Comparison of ENCODE assay signal across 1 cellular context in the genomic region with DNA sequence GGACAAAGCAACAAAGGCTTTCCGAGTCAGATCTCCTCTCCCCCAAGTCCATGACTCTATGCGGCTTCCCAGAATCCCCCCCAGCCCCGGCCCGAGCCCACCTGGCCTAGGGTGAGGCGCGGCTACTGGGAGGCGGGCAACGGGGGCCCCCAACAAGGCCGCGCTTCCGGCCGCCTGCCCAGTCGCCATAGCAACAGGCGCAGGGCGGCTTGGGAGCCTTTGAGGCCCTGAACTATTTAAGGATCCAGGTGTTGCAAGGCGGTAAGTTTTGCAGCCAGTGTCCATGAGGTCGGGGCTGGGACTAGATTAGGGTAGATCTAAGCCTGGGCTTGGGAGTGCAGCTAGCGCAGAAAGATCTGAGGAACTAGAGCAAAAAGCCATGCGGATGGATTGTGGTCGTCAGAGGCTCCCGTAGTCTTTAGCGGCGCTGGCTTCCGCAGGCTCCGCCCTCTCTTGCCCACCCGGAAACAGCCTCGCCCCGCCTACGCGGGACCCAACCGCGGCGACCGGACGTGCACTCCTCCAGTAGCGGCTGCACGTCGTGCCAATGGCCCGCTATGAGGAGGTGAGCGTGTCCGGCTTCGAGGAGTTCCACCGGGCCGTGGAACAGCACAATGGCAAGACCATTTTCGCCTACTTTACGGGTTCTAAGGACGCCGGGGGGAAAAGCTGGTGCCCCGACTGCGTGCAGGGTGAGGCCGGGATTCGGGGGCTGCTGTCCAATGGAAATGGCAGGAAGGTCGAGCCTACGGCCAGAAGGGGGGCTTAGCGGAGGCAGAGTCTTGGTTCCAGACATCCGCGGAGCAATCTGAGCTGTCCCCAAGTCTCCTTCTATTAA.
TF ChIP-seq lines count a peak whose summit lies in the region.

Gene KIAA0753 (minus strand): TSS at position 176 of the 838 bp plus-strand sequence. CDS start 5,608 bp downstream, outside the sequence.
Gene TXNDC17 (plus strand): TSS at position 525 of the 838 bp plus-strand sequence. CDS start 23 bp downstream, at position 548.

TF ChIP-seq in HepG2, 621 proteins besides CTCF, POLR2A, EP300 and RAD21 (continued from another document and continues in another):
- TF ChIP-seq, protein P1, sequence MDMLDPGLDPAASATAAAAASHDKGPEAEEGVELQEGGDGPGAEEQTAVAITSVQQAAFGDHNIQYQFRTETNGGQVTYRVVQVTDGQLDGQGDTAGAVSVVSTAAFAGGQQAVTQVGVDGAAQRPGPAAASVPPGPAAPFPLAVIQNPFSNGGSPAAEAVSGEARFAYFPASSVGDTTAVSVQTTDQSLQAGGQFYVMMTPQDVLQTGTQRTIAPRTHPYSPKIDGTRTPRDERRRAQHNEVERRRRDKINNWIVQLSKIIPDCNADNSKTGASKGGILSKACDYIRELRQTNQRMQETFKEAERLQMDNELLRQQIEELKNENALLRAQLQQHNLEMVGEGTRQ (IDR thresholded peaks at IDR 0.05; ENCODE audit: low read depth, low read length): no peak
- TF ChIP-seq, protein P1 (CRISPR knock-in tag; IDR thresholded peaks at IDR 0.05; ENCODE audit: borderline replicate concordance): peak; percentile 52; the same call in 1 of the 2 replicates
- TF ChIP-seq TOPORS (CRISPR knock-in tag; IDR thresholded peaks at IDR 0.05): 0 out of 2 replicates have a peak, but pooled peaks have one; percentile 20
- TF ChIP-seq, protein P2, sequence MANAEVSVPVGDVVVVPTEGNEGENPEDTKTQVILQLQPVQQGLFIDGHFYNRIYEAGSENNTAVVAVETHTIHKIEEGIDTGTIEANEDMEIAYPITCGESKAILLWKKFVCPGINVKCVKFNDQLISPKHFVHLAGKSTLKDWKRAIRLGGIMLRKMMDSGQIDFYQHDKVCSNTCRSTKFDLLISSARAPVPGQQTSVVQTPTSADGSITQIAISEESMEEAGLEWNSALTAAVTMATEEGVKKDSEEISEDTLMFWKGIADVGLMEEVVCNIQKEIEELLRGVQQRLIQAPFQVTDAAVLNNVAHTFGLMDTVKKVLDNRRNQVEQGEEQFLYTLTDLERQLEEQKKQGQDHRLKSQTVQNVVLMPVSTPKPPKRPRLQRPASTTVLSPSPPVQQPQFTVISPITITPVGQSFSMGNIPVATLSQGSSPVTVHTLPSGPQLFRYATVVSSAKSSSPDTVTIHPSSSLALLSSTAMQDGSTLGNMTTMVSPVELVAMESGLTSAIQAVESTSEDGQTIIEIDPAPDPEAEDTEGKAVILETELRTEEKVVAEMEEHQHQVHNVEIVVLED (CRISPR knock-in tag; IDR thresholded peaks at IDR 0.05; ENCODE audit: borderline replicate concordance): peak; percentile 87
- TF ChIP-seq ZNF598 (CRISPR knock-in tag; IDR thresholded peaks at IDR 0.05; ENCODE audit: borderline replicate concordance): peak; percentile 97
- peak; percentile 83; the same call in 1 of the 2 replicates for TF ChIP-seq ARID2 (CRISPR knock-in tag; IDR thresholded peaks at IDR 0.05; ENCODE audit: borderline replicate concordance)
- 0 out of 2 replicates have a peak, but pooled peaks have one; percentile 44 for TF ChIP-seq RCOR2 (CRISPR knock-in tag; IDR thresholded peaks at IDR 0.05)
- TF ChIP-seq SNRNP70 (IDR thresholded peaks at IDR 0.05; ENCODE audit: low read depth, low read length): no peak
- TF ChIP-seq ZBTB8A (CRISPR knock-in tag; IDR thresholded peaks at IDR 0.05; ENCODE audit: borderline replicate concordance, low read depth): no peak
- 0 out of 2 replicates have a peak, but pooled peaks have one; percentile 44 for TF ChIP-seq ZSCAN29 (CRISPR knock-in tag; conservative IDR thresholded peaks at IDR 0.05)
- peak; percentile 98 for TF ChIP-seq ZNF44 (CRISPR knock-in tag; IDR thresholded peaks at IDR 0.05)
- peak; percentile 90 for TF ChIP-seq HDAC1 (CRISPR knock-in tag; IDR thresholded peaks at IDR 0.05)
- TF ChIP-seq JUND (CRISPR knock-in tag; IDR thresholded peaks at IDR 0.05): 0 out of 2 replicates have a peak, but pooled peaks have one; percentile 24
- TF ChIP-seq FOXA1 (IDR thresholded peaks at IDR 0.05): no peak
- no peak for TF ChIP-seq FOXA1 (CRISPR knock-in tag; IDR thresholded peaks at IDR 0.05)
- TF ChIP-seq ZNF747 (CRISPR knock-in tag; IDR thresholded peaks at IDR 0.05; ENCODE audit: borderline replicate concordance): no peak
- no peak for TF ChIP-seq FOXO4 (CRISPR knock-in tag; conservative IDR thresholded peaks at IDR 0.05)
- TF ChIP-seq, protein P3, sequence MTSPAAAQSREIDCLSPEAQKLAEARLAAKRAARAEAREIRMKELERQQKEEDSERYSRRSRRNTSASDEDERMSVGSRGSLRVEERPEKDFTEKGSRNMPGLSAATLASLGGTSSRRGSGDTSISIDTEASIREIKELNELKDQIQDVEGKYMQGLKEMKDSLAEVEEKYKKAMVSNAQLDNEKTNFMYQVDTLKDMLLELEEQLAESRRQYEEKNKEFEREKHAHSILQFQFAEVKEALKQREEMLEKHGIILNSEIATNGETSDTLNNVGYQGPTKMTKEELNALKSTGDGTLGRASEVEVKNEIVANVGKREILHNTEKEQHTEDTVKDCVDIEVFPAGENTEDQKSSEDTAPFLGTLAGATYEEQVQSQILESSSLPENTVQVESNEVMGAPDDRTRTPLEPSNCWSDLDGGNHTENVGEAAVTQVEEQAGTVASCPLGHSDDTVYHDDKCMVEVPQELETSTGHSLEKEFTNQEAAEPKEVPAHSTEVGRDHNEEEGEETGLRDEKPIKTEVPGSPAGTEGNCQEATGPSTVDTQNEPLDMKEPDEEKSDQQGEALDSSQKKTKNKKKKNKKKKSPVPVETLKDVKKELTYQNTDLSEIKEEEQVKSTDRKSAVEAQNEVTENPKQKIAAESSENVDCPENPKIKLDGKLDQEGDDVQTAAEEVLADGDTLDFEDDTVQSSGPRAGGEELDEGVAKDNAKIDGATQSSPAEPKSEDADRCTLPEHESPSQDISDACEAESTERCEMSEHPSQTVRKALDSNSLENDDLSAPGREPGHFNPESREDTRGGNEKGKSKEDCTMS (CRISPR knock-in tag; conservative IDR thresholded peaks at IDR 0.05): no peak
- TF ChIP-seq NR2F6 (IDR thresholded peaks at IDR 0.05): 0 out of 2 replicates have a peak, but pooled peaks have one; percentile 3
- no peak; the same call in 1 of the 2 replicates for TF ChIP-seq NR2F6 (CRISPR knock-in tag; IDR thresholded peaks at IDR 0.05)
- peak; percentile 62; the same call in 1 of the 2 replicates for TF ChIP-seq ZBTB2 (CRISPR knock-in tag; IDR thresholded peaks at IDR 0.05; ENCODE audit: low read depth)
- peak; percentile 28; the same call in 1 of the 2 replicates for TF ChIP-seq ZNF362 (CRISPR knock-in tag; IDR thresholded peaks at IDR 0.05; ENCODE audit: borderline replicate concordance)
- TF ChIP-seq ONECUT2 (CRISPR knock-in tag; IDR thresholded peaks at IDR 0.05): no peak
- TF ChIP-seq, protein P4, sequence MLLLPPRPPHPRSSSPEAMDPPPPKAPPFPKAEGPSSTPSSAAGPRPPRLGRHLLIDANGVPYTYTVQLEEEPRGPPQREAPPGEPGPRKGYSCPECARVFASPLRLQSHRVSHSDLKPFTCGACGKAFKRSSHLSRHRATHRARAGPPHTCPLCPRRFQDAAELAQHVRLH (CRISPR knock-in tag; IDR thresholded peaks at IDR 0.05; ENCODE audit: borderline replicate concordance, low read depth): 0 out of 2 replicates have a peak, but pooled peaks have one; percentile 24
- peak; percentile 75 for TF ChIP-seq MYC (CRISPR knock-in tag; IDR thresholded peaks at IDR 0.05; ENCODE audit: borderline replicate concordance)
- peak; percentile 57; the same call in 1 of the 2 replicates for TF ChIP-seq ZNF574 (CRISPR knock-in tag; IDR thresholded peaks at IDR 0.05)
- peak; percentile 83 for TF ChIP-seq ZSCAN21 (CRISPR knock-in tag; IDR thresholded peaks at IDR 0.05; ENCODE audit: borderline replicate concordance)
- TF ChIP-seq HOXA9 (CRISPR knock-in tag; IDR thresholded peaks at IDR 0.05; ENCODE audit: borderline replicate concordance): peak; percentile 28; the same call in 1 of the 2 replicates
- TF ChIP-seq EZH2 (conservative IDR thresholded peaks at IDR 0.05; ENCODE audit: low read depth, low read length): no peak
- peak; percentile 77; the same call in 1 of the 2 replicates for TF ChIP-seq DR1 (CRISPR knock-in tag; IDR thresholded peaks at IDR 0.05)
- TF ChIP-seq ZNF33B (CRISPR knock-in tag; IDR thresholded peaks at IDR 0.05): 0 out of 2 replicates have a peak, but pooled peaks have one; percentile 56
- no peak for TF ChIP-seq WIZ (CRISPR knock-in tag; IDR thresholded peaks at IDR 0.05)
- peak; percentile 32; the same call in 1 of the 2 replicates for TF ChIP-seq SNAPC4 (CRISPR knock-in tag; IDR thresholded peaks at IDR 0.05)
- 0 out of 2 replicates have a peak, but pooled peaks have one; percentile 53 for TF ChIP-seq HIVEP1 (CRISPR knock-in tag; IDR thresholded peaks at IDR 0.05)
